In genomic region chr6:75946146-75946831, GRCh38 we compare ENCODE assay signal across 18 cellular contexts.
DNase-seq lines count a peak whose midpoint lies in the region; ATAC-seq and TF ChIP-seq lines count a peak whose summit lies in the region.
"Had no signal": no experiment of that assay in that cellular context is flagged by ENCODE, and none has a peak within 500 bp of the region (broad histone marks: within the 10 kb centered on the region; RNA-seq: fewer than 3 reads in every experiment).

No MANE protein-coding gene starts in this region.

- no peaks in the 10 kb centered on the region for H3K36me3 Mint-ChIP-seq in CD4-positive, alpha-beta memory T cell

- no peak overlapping the region for H3K27ac ChIP-seq in substantia nigra (ENCODE audit: low read depth, low read length, poor library complexity, severe bottlenecking)
- no peak overlapping the region for H3K27ac ChIP-seq in uterus
- H3K27ac ChIP-seq in CD4-positive, alpha-beta memory T cell (ENCODE audit: low read depth, low read length): no peak overlapping the region
- H3K27ac ChIP-seq: Peyer's patch, thoracic aorta had no signal

- POLR2A ChIA-PET in CD4-positive, alpha-beta memory T cell (lab: Charles Lee; ENCODE audit: partially characterized antibody): interaction anchor here (0.7 kb wide), 1 partner anchor 1468 kb away, joined by 4 read pairs; no protein-coding TSS in a partner anchor

- H3K4me3 ChIP-seq in uterus: no peak overlapping the region
- no peak overlapping the region for H3K4me3 ChIP-seq in CD4-positive, alpha-beta memory T cell (ENCODE audit: low read length in 2 of 2)
- H3K4me3 ChIP-seq: Peyer's patch, thoracic aorta had no signal

- peak; percentile 54 for ATAC-seq in GM18907 (IDR thresholded peaks at IDR 0.05; ENCODE audit: unreplicated experiment)
- peak; percentile 53 for ATAC-seq in GM21619 (IDR thresholded peaks at IDR 0.05; ENCODE audit: unreplicated experiment)
- peak; percentile 57 for ATAC-seq in HG03432 (IDR thresholded peaks at IDR 0.05; ENCODE audit: unreplicated experiment)
- ATAC-seq in GM19023 (IDR thresholded peaks at IDR 0.05; ENCODE audit: unreplicated experiment): no peak
- ATAC-seq: activated naive CD8-positive, alpha-beta T cell treated with anti-CD3 and anti-CD28 coated beads, Interleukin-2, amount 50 U/mL, for 24 hours; activated T-cell treated with anti-CD3 and anti-CD28 coated beads, Interleukin-2, amount 50 U/mL, for 4 hours; sciatic nerve had no signal

- intact Hi-C loops in uterus (cut with DNase I; ENCODE audit: low total_unique reads): no loop called here
- intact Hi-C loops in CD4-positive, alpha-beta memory T cell (cut with micrococcal nuclease): no loop called here

- TF ChIP-seq POLR2A in uterus (IDR thresholded peaks at IDR 0.05): no peak

- no peak overlapping the region for H3K4me3 Mint-ChIP-seq in CD4-positive, alpha-beta memory T cell
- H3K4me3 Mint-ChIP-seq: activated naive CD8-positive, alpha-beta T cell treated with anti-CD3 and anti-CD28 coated beads, Interleukin-2, amount 50 U/mL, for 24 hours; activated T-cell treated with anti-CD3 and anti-CD28 coated beads, Interleukin-2, amount 50 U/mL, for 4 hours had no signal

- no peak overlapping the region for H3K27ac Mint-ChIP-seq in CD4-positive, alpha-beta memory T cell
- H3K27ac Mint-ChIP-seq: activated naive CD8-positive, alpha-beta T cell treated with anti-CD3 and anti-CD28 coated beads, Interleukin-2, amount 50 U/mL, for 24 hours had no signal

- no peak for TF ChIP-seq CTCF in uterus (IDR thresholded peaks at IDR 0.05)

- H3K27me3 ChIP-seq in uterus: no peaks in the 10 kb centered on the region
- no peaks in the 10 kb centered on the region for H3K27me3 ChIP-seq in CD4-positive, alpha-beta memory T cell (ENCODE audit: insufficient read depth, low read length)
- H3K27me3 ChIP-seq: Peyer's patch had no signal

- H3K9me3 Mint-ChIP-seq in CD4-positive, alpha-beta memory T cell: no peaks in the 10 kb centered on the region
- H3K9me3 Mint-ChIP-seq: activated naive CD8-positive, alpha-beta T cell treated with anti-CD3 and anti-CD28 coated beads, Interleukin-2, amount 50 U/mL, for 24 hours; activated T-cell treated with anti-CD3 and anti-CD28 coated beads, Interleukin-2, amount 50 U/mL, for 4 hours had no signal

- H3K4me1 ChIP-seq in uterus: no peaks in the 10 kb centered on the region
- H3K4me1 ChIP-seq in CD4-positive, alpha-beta memory T cell (ENCODE audit: insufficient read depth, low read length): no peaks in the 10 kb centered on the region
- H3K4me1 ChIP-seq: Peyer's patch had no signal

- peaks cover 0 to 10% of the 10 kb centered on the region in 2 donors for H3K27me3 Mint-ChIP-seq in CD4-positive, alpha-beta memory T cell
- H3K27me3 Mint-ChIP-seq: activated naive CD8-positive, alpha-beta T cell treated with anti-CD3 and anti-CD28 coated beads, Interleukin-2, amount 50 U/mL, for 24 hours had no signal

- CTCF ChIA-PET in CD4-positive, alpha-beta memory T cell (lab: Charles Lee; ENCODE audit: partially characterized antibody): interaction anchor here (1.8 to 2.7 kb wide), 2 partner anchors 11 to 53 kb away, joined by 7 to 10 read pairs; no protein-coding TSS in a partner anchor

- no peaks in the 10 kb centered on the region for H3K4me1 Mint-ChIP-seq in CD4-positive, alpha-beta memory T cell
- H3K4me1 Mint-ChIP-seq: activated naive CD8-positive, alpha-beta T cell treated with anti-CD3 and anti-CD28 coated beads, Interleukin-2, amount 50 U/mL, for 24 hours had no signal

- H3K36me3 ChIP-seq in uterus: no peaks in the 10 kb centered on the region
- no peaks in the 10 kb centered on the region for H3K36me3 ChIP-seq in CD4-positive, alpha-beta memory T cell (ENCODE audit: insufficient read depth, low read length)
- H3K36me3 ChIP-seq: Peyer's patch, thoracic aorta had no signal

- DNase-seq in germinal center (ENCODE audit: low spot score) (peak; percentile 44), substantia nigra (lab: John Stamatoyannopoulos, UW) (no peak), uterus (no peak)
- no peak for DNase-seq in CD4-positive, alpha-beta memory T cell
- DNase-seq: activated CD4-positive, alpha-beta T cell treated with anti-CD3 and anti-CD28 coated beads, Interleukin-2, amount 50 U/mL, for 48 hours; activated naive CD8-positive, alpha-beta T cell treated with anti-CD3 and anti-CD28 coated beads, Interleukin-2, amount 50 U/mL, for 24 hours; activated T-cell treated with anti-CD3 and anti-CD28 coated beads, Interleukin-2, amount 50 U/mL, for 4 hours; effector CD4-positive, alpha-beta T cell; GOT3; NCI-H187; NCI-H748 treated with DMSO at 0.1 percent for 48 hours; Peyer's patch had no signal

- H3K9me3 ChIP-seq in uterus: no peaks in the 10 kb centered on the region
- H3K9me3 ChIP-seq in CD4-positive, alpha-beta memory T cell (ENCODE audit: control insufficient read depth in 1 of 2, low read length in 2 of 2): no peaks in the 10 kb centered on the region
- H3K9me3 ChIP-seq: Peyer's patch, thoracic aorta had no signal
